In the genomic region with DNA sequence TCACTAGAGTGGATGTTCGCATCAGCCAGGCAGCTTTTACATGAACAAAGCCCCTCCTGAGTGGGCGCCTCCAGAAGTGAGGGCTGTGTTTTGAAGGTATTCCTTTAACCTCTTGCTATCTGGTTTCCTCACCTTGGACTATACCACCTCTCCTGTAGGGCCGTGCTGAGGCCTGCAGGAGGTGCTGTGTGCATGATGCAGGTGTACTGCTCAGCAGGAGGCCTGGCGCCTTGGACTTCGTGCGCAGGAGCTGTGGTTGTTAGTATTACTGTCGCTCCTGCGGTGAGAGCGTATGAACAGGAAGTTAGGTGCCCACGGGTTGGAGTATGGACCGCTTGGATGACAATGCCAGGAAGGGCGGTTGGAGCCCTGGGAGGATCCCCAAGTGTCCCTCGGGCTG, we compare ENCODE assay signal across 13 cellular contexts.
DNase-seq lines count a peak whose midpoint lies in the region; ATAC-seq, FAIRE-seq and TF ChIP-seq lines count a peak whose summit lies in the region.
"Had no signal": no experiment of that assay in that cellular context is flagged by ENCODE, and none has a peak within 500 bp of the region (broad histone marks: within the 10 kb centered on the region; RNA-seq: fewer than 3 reads in every experiment).

No MANE protein-coding gene starts in this region.

- peak; percentile 52 for TF ChIP-seq CTCF in BE2C (IDR thresholded peaks at IDR 0.05; ENCODE audit: low read depth, low read length)
- TF ChIP-seq CTCF in GM12872 (IDR thresholded peaks at IDR 0.05; ENCODE audit: insufficient read depth, low read depth, low read length) = peak; percentile 53
- peak; percentile 20 to 56 for TF ChIP-seq CTCF in right atrium auricular region (IDR thresholded peaks at IDR 0.05)

- H3K4me3 ChIP-seq in BE2C (ENCODE audit: low read depth, low read length) (no peak overlapping the region), right atrium auricular region (no peak overlapping the region), small intestine (ENCODE audit: low read depth in 1 of 2, low read length in 2 of 2) (no peak overlapping the region)
- H3K4me3 ChIP-seq: sigmoid colon had no signal

- DNase-seq in BE2C (no peak), right atrium auricular region (ENCODE audit: low spot score) (no peak), globus pallidus (ENCODE audit: low spot score) (no peak), small intestine (no peak), nucleus accumbens (lab: John Stamatoyannopoulos, UW) (no peak)
- DNase-seq: DMS153; effector memory CD8-positive, alpha-beta T cell; NCI-H1930; sigmoid colon had no signal

- no peak for FAIRE-seq in small intestine (lab: Jason Lieb, UNC)
- FAIRE-seq: islet of Langerhans had no signal

- H3K27ac ChIP-seq in right atrium auricular region = peak overlapping the region; percentile 85 to 94
- no peak overlapping the region for H3K27ac ChIP-seq in small intestine (ENCODE audit: low read depth in 1 of 2, low read length in 1 of 2)
- H3K27ac ChIP-seq: sigmoid colon had no signal

- WGBS in small intestine, 3 donors = 74 to 82% (median 76%) methylated on average over 13 of the region's 13 CpGs

- H3K4me1 ChIP-seq in BE2C (peaks cover 44% of the 10 kb centered on the region), right atrium auricular region (peaks cover 0 to 59% of the 10 kb centered on the region in 2 donors), small intestine (ENCODE audit: control insufficient read depth in 2 of 2, insufficient read depth in 1 of 2, low read depth in 1 of 2, low read length in 1 of 2) (no peaks in the 10 kb centered on the region)

- H3K9me3 ChIP-seq in BE2C (no peaks in the 10 kb centered on the region), right atrium auricular region (no peaks in the 10 kb centered on the region), small intestine (ENCODE audit: control insufficient read depth, low read depth) (no peaks in the 10 kb centered on the region)
- H3K9me3 ChIP-seq: sigmoid colon had no signal

- H3K36me3 ChIP-seq in BE2C (peaks cover 4% of the 10 kb centered on the region; the same call in 1 of the 2 replicates), right atrium auricular region (no peaks in the 10 kb centered on the region), small intestine (ENCODE audit: control insufficient read depth in 2 of 2, insufficient read depth in 2 of 2, low read length in 2 of 2) (no peaks in the 10 kb centered on the region)
- H3K36me3 ChIP-seq: sigmoid colon had no signal

- ATAC-seq in SK-N-SH treated with all-trans-retinoic acid at 6 μM for 48 hours = 0 out of 3 replicates have a peak, but pooled peaks have one; percentile 30
- no peak for ATAC-seq in HG02973 (IDR thresholded peaks at IDR 0.05; ENCODE audit: unreplicated experiment)
- ATAC-seq: effector memory CD8-positive, alpha-beta T cell had no signal

- no peaks in the 10 kb centered on the region for H3K27me3 ChIP-seq in BE2C
- H3K27me3 ChIP-seq in right atrium auricular region = no peaks in the 10 kb centered on the region
- no peaks in the 10 kb centered on the region for H3K27me3 ChIP-seq in small intestine (ENCODE audit: control insufficient read depth in 2 of 2, insufficient read depth in 2 of 2, low read length in 2 of 2)

TF ChIP-seq in SK-N-SH treated with all-trans-retinoic acid at 6 μM for 48 hours, 23 proteins besides CTCF, POLR2A, EP300 and RAD21:
- no peak for TF ChIP-seq TSHZ2 (CRISPR knock-in tag; IDR thresholded peaks at IDR 0.05)
- no peak for TF ChIP-seq TOX (CRISPR knock-in tag; IDR thresholded peaks at IDR 0.05; ENCODE audit: borderline replicate concordance)
- TF ChIP-seq PPARA (CRISPR knock-in tag; IDR thresholded peaks at IDR 0.05; ENCODE audit: borderline replicate concordance) = no peak
- TF ChIP-seq GLIS3 (CRISPR knock-in tag; IDR thresholded peaks at IDR 0.05) = no peak
- no peak for TF ChIP-seq CSDC2 (CRISPR knock-in tag; IDR thresholded peaks at IDR 0.05)
- no peak for TF ChIP-seq ZC3H10 (CRISPR knock-in tag; IDR thresholded peaks at IDR 0.05)
- TF ChIP-seq CSRNP3 (CRISPR knock-in tag; IDR thresholded peaks at IDR 0.05) = no peak
- TF ChIP-seq RARB (CRISPR knock-in tag; IDR thresholded peaks at IDR 0.05) = no peak
- no peak for TF ChIP-seq ESRRG (CRISPR knock-in tag; IDR thresholded peaks at IDR 0.05)
- TF ChIP-seq SNAI2 (CRISPR knock-in tag; IDR thresholded peaks at IDR 0.05) = no peak
- TF ChIP-seq ZNF8 (CRISPR knock-in tag; IDR thresholded peaks at IDR 0.05) = no peak
- no peak for TF ChIP-seq ARNTL (CRISPR knock-in tag; IDR thresholded peaks at IDR 0.05; ENCODE audit: borderline replicate concordance, low read depth)
- TF ChIP-seq ZNF70 (CRISPR knock-in tag; IDR thresholded peaks at IDR 0.05) = no peak
- TF ChIP-seq ZNF565 (CRISPR knock-in tag; conservative IDR thresholded peaks at IDR 0.05; ENCODE audit: low read depth) = no peak
TF ChIP-seq in SK-N-SH treated with all-trans-retinoic acid at 6 μM for 48 hours: peak in this region for 0.

Comparison
In these comparisons a context has a peak if more than half of its experiments do, and no peak if none do; other contexts are left out.
1. H3K27ac ChIP-seq: peak in right atrium auricular region (2 of 2); none in small intestine (0 of 2).
2. Peak in every context shown above with its lines, with median percentiles within 50 percentile points of each other: CTCF ChIP-seq.